In genomic region chr3:70963412-70963811, GRCh38 we compare ENCODE assay signal across 19 cellular contexts.
DNase-seq lines count a peak whose midpoint lies in the region; TF ChIP-seq lines count a peak whose summit lies in the region.
"Had no signal": no experiment of that assay in that cellular context is flagged by ENCODE, and none has a peak within 500 bp of the region (broad histone marks: within the 10 kb centered on the region; RNA-seq: fewer than 3 reads in every experiment).

No MANE protein-coding gene starts in this region.

- H3K9me3 Mint-ChIP-seq in activated naive CD4-positive, alpha-beta T cell treated with anti-CD3 and anti-CD28 coated beads, Interleukin-2, amount 10 ng/mL, durations not matched to agents 7 days and 5 days: no peaks in the 10 kb centered on the region
- H3K9me3 Mint-ChIP-seq in activated naive CD8-positive, alpha-beta T cell (ENCODE audit: low read depth): no peaks in the 10 kb centered on the region
- H3K9me3 Mint-ChIP-seq: activated naive CD8-positive, alpha-beta T cell treated with anti-CD3 and anti-CD28 coated beads, Interleukin-2, amount 10 ng/mL, durations not matched to agents 7 days and 5 days; natural killer cell had no signal

- no peak for TF ChIP-seq POLR2A in uterus (IDR thresholded peaks at IDR 0.05)

- no peaks in the 10 kb centered on the region for H3K27me3 Mint-ChIP-seq in activated naive CD4-positive, alpha-beta T cell treated with anti-CD3 and anti-CD28 coated beads, Interleukin-2, amount 10 ng/mL, durations not matched to agents 7 days and 5 days
- no peaks in the 10 kb centered on the region for H3K27me3 Mint-ChIP-seq in activated naive CD8-positive, alpha-beta T cell
- H3K27me3 Mint-ChIP-seq: activated naive CD8-positive, alpha-beta T cell treated with anti-CD3 and anti-CD28 coated beads, Interleukin-2, amount 10 ng/mL, durations not matched to agents 7 days and 5 days had no signal

- no peaks in the 10 kb centered on the region for H3K4me1 ChIP-seq in uterus
- H3K4me1 ChIP-seq: colonic mucosa, left lung, vagina had no signal

- H3K4me1 Mint-ChIP-seq in activated naive CD4-positive, alpha-beta T cell treated with anti-CD3 and anti-CD28 coated beads, Interleukin-2, amount 10 ng/mL, durations not matched to agents 7 days and 5 days: no peaks in the 10 kb centered on the region
- H3K4me1 Mint-ChIP-seq in activated naive CD8-positive, alpha-beta T cell (ENCODE audit: low read depth): peaks cover 3% of the 10 kb centered on the region
- H3K4me1 Mint-ChIP-seq: activated naive CD8-positive, alpha-beta T cell treated with anti-CD3 and anti-CD28 coated beads, Interleukin-2, amount 10 ng/mL, durations not matched to agents 7 days and 5 days had no signal

- H3K27ac ChIP-seq in uterus: peak overlapping the region; percentile 22 to 48
- H3K27ac ChIP-seq: colonic mucosa, left lung, SJSA1, vagina had no signal

- intact Hi-C loops in uterus (cut with DNase I; ENCODE audit: low total_unique reads): no loop called here

- no peaks in the 10 kb centered on the region for H3K9me3 ChIP-seq in uterus
- H3K9me3 ChIP-seq: colonic mucosa, esophagus squamous epithelium, left lung, SJSA1, vagina had no signal

- no peaks in the 10 kb centered on the region for H3K36me3 ChIP-seq in uterus
- H3K36me3 ChIP-seq: colonic mucosa had no signal

- no peak for TF ChIP-seq CTCF in uterus (IDR thresholded peaks at IDR 0.05)

- H3K27ac Mint-ChIP-seq in activated naive CD4-positive, alpha-beta T cell treated with anti-CD3 and anti-CD28 coated beads, Interleukin-2, amount 10 ng/mL, durations not matched to agents 7 days and 5 days: peak overlapping the region; percentile 49
- H3K27ac Mint-ChIP-seq in activated naive CD8-positive, alpha-beta T cell: peak overlapping the region; percentile 67
- H3K27ac Mint-ChIP-seq: activated naive CD8-positive, alpha-beta T cell treated with anti-CD3 and anti-CD28 coated beads, Interleukin-2, amount 10 ng/mL, durations not matched to agents 7 days and 5 days had no signal

- DNase-seq in activated naive CD4-positive, alpha-beta T cell treated with anti-CD3 and anti-CD28 coated beads, Interleukin-2, amount 10 ng/mL, durations not matched to agents 7 days and 5 days: no peak
- no peak for DNase-seq in activated naive CD4-positive, alpha-beta T cell treated with anti-CD3 and anti-CD28 coated beads, Interleukin-2, amount 50 U/mL, for 16 hours
- DNase-seq in iris pigment epithelial cell (ENCODE audit: low read depth): peak; percentile 38
- no peak for DNase-seq in uterus
- no peak for DNase-seq in SHP77 (lab: John Stamatoyannopoulos, UW)
- DNase-seq in NCI-H345 treated with DMSO at 0.1 percent for 48 hours (lab: John Stamatoyannopoulos, UW; ENCODE audit: unreplicated experiment): no peak
- DNase-seq in mesenteric fat pad (ENCODE audit: low spot score): no peak
- DNase-seq: activated CD8-positive, alpha-beta memory T cell treated with anti-CD3 and anti-CD28 coated beads for 24 hours; activated naive CD8-positive, alpha-beta T cell treated with anti-CD3 and anti-CD28 coated beads, Interleukin-2, amount 10 ng/mL, durations not matched to agents 7 days and 5 days; colonic mucosa; esophagus squamous epithelium; hippocampal formation; left lung; natural killer cell; NCI-H2171; stimulated activated naive CD4-positive, alpha-beta T cell had no signal

- H3K4me3 ChIP-seq in uterus: no peak overlapping the region
- H3K4me3 ChIP-seq: colonic mucosa, esophagus squamous epithelium, left lung, SJSA1, vagina had no signal

- H3K4me3 Mint-ChIP-seq in activated naive CD4-positive, alpha-beta T cell treated with anti-CD3 and anti-CD28 coated beads, Interleukin-2, amount 10 ng/mL, durations not matched to agents 7 days and 5 days: no peak overlapping the region
- no peak overlapping the region for H3K4me3 Mint-ChIP-seq in activated naive CD8-positive, alpha-beta T cell
- H3K4me3 Mint-ChIP-seq: activated naive CD8-positive, alpha-beta T cell treated with anti-CD3 and anti-CD28 coated beads, Interleukin-2, amount 10 ng/mL, durations not matched to agents 7 days and 5 days; natural killer cell had no signal

- peaks cover 71% of the 10 kb centered on the region for H3K36me3 Mint-ChIP-seq in activated naive CD4-positive, alpha-beta T cell treated with anti-CD3 and anti-CD28 coated beads, Interleukin-2, amount 10 ng/mL, durations not matched to agents 7 days and 5 days
- H3K36me3 Mint-ChIP-seq in activated naive CD8-positive, alpha-beta T cell: peaks cover 15% of the 10 kb centered on the region

- CTCF ChIA-PET in activated naive CD4-positive, alpha-beta T cell treated with anti-CD3 and anti-CD28 coated beads, Interleukin-2, amount 10 ng/mL, durations not matched to agents 7 days and 5 days (lab: Charles Lee): no interaction called here

- no peaks in the 10 kb centered on the region for H3K27me3 ChIP-seq in uterus
- H3K27me3 ChIP-seq: colonic mucosa, esophagus squamous epithelium, left lung, SJSA1, vagina had no signal
